27 cellular contexts compared by ENCODE assay signal in genomic region chr16:35575432-35575821, GRCh38.
"Had no signal": no experiment of that assay in that cellular context is flagged by ENCODE, and none has a peak within 500 bp of the region (broad histone marks: within the 10 kb centered on the region; RNA-seq: fewer than 3 reads in every experiment).

No MANE protein-coding gene starts in this region.

- H3K4me1 ChIP-seq: stomach, suprapubic skin, testis, thyroid gland, tibial artery, tibial nerve, transverse colon, upper lobe of left lung, upper lobe of right lung, uterus, vagina had no signal

- H3K9me3 ChIP-seq: suprapubic skin, testis, thoracic aorta, thyroid gland, transverse colon, uterus, vagina had no signal

- H3K27me3 ChIP-seq: suprapubic skin, testis, thyroid gland, tibial artery, tibial nerve, transverse colon, upper lobe of left lung, upper lobe of right lung, uterus, vagina had no signal

- H3K4me3 Mint-ChIP-seq: stimulated activated effector memory CD8-positive, alpha-beta T cell treated with anti-CD3 and anti-CD28 coated beads, Interleukin-12 subunit alpha, Interleukin-12 subunit beta, amount 100 ng/mL, for 72 hours; stimulated activated memory B cell treated with anti-CD40 and anti-IgM and Interleukin-4, amounts not matched to agents 10 μg/mL and 1 μg/mL and 100 μg/mL, for 72 hours; stimulated activated naive B cell treated with anti-CD40 and anti-IgM and Interleukin-4, amounts not matched to agents 10 μg/mL and 1 μg/mL and 100 μg/mL, for 72 hours; stimulated activated naive CD8-positive, alpha-beta T cell treated with anti-CD3 and anti-CD28 coated beads, Interleukin-15, amount 100 ng/mL, for 72 hours; stimulated activated naive CD8-positive, alpha-beta T cell treated with anti-CD3 and anti-CD28 coated beads, Interleukin-15, Interleukin-2, amounts not matched to agents 100 ng/mL and 50 ng/mL, for 24 hours; type B pancreatic cell had no signal

- H3K27ac Mint-ChIP-seq: stimulated activated effector memory CD8-positive, alpha-beta T cell treated with anti-CD3 and anti-CD28 coated beads, Interleukin-12 subunit alpha, Interleukin-12 subunit beta, amount 100 ng/mL, for 72 hours; stimulated activated memory B cell treated with anti-CD40 and anti-IgM and Interleukin-4, amounts not matched to agents 10 μg/mL and 1 μg/mL and 100 μg/mL, for 72 hours; stimulated activated naive B cell treated with anti-CD40 and anti-IgM and Interleukin-4, amounts not matched to agents 10 μg/mL and 1 μg/mL and 100 μg/mL, for 72 hours; stimulated activated naive CD8-positive, alpha-beta T cell treated with anti-CD3 and anti-CD28 coated beads, Interleukin-15, amount 100 ng/mL, for 72 hours; stimulated activated naive CD8-positive, alpha-beta T cell treated with anti-CD3 and anti-CD28 coated beads, Interleukin-15, Interleukin-2, amounts not matched to agents 100 ng/mL and 50 ng/mL, for 24 hours; type B pancreatic cell had no signal

- H3K27ac ChIP-seq: stomach, suprapubic skin, testis, thoracic aorta, thyroid gland, tibial artery, tibial nerve, transverse colon, upper lobe of left lung, upper lobe of right lung, uterus, vagina had no signal

- H3K4me1 Mint-ChIP-seq: stimulated activated effector memory CD8-positive, alpha-beta T cell treated with anti-CD3 and anti-CD28 coated beads, Interleukin-12 subunit alpha, Interleukin-12 subunit beta, amount 100 ng/mL, for 72 hours; stimulated activated memory B cell treated with anti-CD40 and anti-IgM and Interleukin-4, amounts not matched to agents 10 μg/mL and 1 μg/mL and 100 μg/mL, for 72 hours; stimulated activated naive B cell treated with anti-CD40 and anti-IgM and Interleukin-4, amounts not matched to agents 10 μg/mL and 1 μg/mL and 100 μg/mL, for 72 hours; stimulated activated naive CD8-positive, alpha-beta T cell treated with anti-CD3 and anti-CD28 coated beads, Interleukin-15, amount 100 ng/mL, for 72 hours had no signal

- H3K27me3 Mint-ChIP-seq: stimulated activated memory B cell treated with anti-CD40 and anti-IgM and Interleukin-4, amounts not matched to agents 10 μg/mL and 1 μg/mL and 100 μg/mL, for 72 hours; stimulated activated naive B cell treated with anti-CD40 and anti-IgM and Interleukin-4, amounts not matched to agents 10 μg/mL and 1 μg/mL and 100 μg/mL, for 72 hours; stimulated activated naive CD8-positive, alpha-beta T cell treated with anti-CD3 and anti-CD28 coated beads, Interleukin-15, amount 100 ng/mL, for 72 hours; stimulated activated naive CD8-positive, alpha-beta T cell treated with anti-CD3 and anti-CD28 coated beads, Interleukin-15, Interleukin-2, amounts not matched to agents 100 ng/mL and 50 ng/mL, for 24 hours; type B pancreatic cell had no signal

- DNase-seq: stimulated activated CD4-positive, alpha-beta T cell treated with anti-CD3 and anti-CD28 coated beads, Interleukin-2, amount 100 ng/mL, for 48 hours; stimulated activated CD4-positive, alpha-beta T cell treated with anti-CD3 and anti-CD28 coated beads, Interleukin-4, amount 100 ng/mL, for 1 hour; stimulated activated CD4-positive, alpha-beta T cell treated with anti-CD3 and anti-CD28 coated beads, Interleukin-4, amount 100 ng/mL, for 24 hours; stimulated activated CD4-positive, alpha-beta T cell treated with anti-CD3 and anti-CD28 coated beads, Interleukin-4, amount 100 ng/mL, for 4 hours; stimulated activated CD8-positive, alpha-beta memory T cell treated with anti-CD3 and anti-CD28 coated beads, Interleukin-4, amount 100 ng/mL, for 48 hours; stimulated activated naive B cell treated with anti-CD40 and anti-IgM and Interleukin-4, amounts not matched to agents 10 μg/mL and 1 μg/mL and 100 μg/mL, for 72 hours; stimulated activated naive CD4-positive, alpha-beta T cell; stimulated activated naive CD4-positive, alpha-beta T cell treated with Interleukin-2 at 50 U/mL for 16 hours; stimulated activated naive CD8-positive, alpha-beta T cell treated with anti-CD3 and anti-CD28 coated beads, Interleukin-15, amount 100 ng/mL, for 72 hours; stimulated activated naive CD8-positive, alpha-beta T cell treated with anti-CD3 and anti-CD28 coated beads, Interleukin-15, Interleukin-2, amounts not matched to agents 100 U/mL and 50 U/mL, for 24 hours; stomach; substantia nigra; testis; thyroid gland; tibial artery; transverse colon; upper lobe of right lung; uterus had no signal

- H3K4me3 ChIP-seq: stomach, suprapubic skin, thoracic aorta, thyroid gland, tibial artery, tibial nerve, transverse colon, upper lobe of left lung, upper lobe of right lung, uterus, vagina had no signal

- H3K36me3 ChIP-seq: stomach, suprapubic skin, thoracic aorta, thyroid gland, tibial artery, tibial nerve, transverse colon, upper lobe of left lung, upper lobe of right lung, uterus, vagina had no signal

- H3K36me3 Mint-ChIP-seq: stimulated activated effector memory CD8-positive, alpha-beta T cell treated with anti-CD3 and anti-CD28 coated beads, Interleukin-12 subunit alpha, Interleukin-12 subunit beta, amount 100 ng/mL, for 72 hours; stimulated activated memory B cell treated with anti-CD40 and anti-IgM and Interleukin-4, amounts not matched to agents 10 μg/mL and 1 μg/mL and 100 μg/mL, for 72 hours; type B pancreatic cell had no signal
